ENCODE assay signal across 8 cellular contexts in genomic region chr4:112704991-112705845, GRCh38.
DNase-seq lines count a peak whose midpoint lies in the region; ATAC-seq, FAIRE-seq and TF ChIP-seq lines count a peak whose summit lies in the region.

No MANE protein-coding gene starts in this region.

- H3K27me3 Mint-ChIP-seq in activated CD4-positive, alpha-beta memory T cell treated with anti-CD3 and anti-CD28 coated beads, Interleukin-2, amount 10 ng/mL, durations not matched to agents 7 days and 5 days: peaks cover 49% of the 10 kb centered on the region
- H3K27me3 Mint-ChIP-seq in naive thymus-derived CD8-positive, alpha-beta T cell: peaks cover 35 to 60% (median 55%) of the 10 kb centered on the region in 5 donors

- ATAC-seq in naive thymus-derived CD8-positive, alpha-beta T cell: no peak

- DNase-seq in AG04449 (ENCODE audit: low read depth, low spot score): peak; percentile 12
- peak; percentile 42 for DNase-seq in GM13977 (ENCODE audit: low spot score)
- DNase-seq in HTR-8/SVneo (ENCODE audit: insufficient read length, low spot score): peak; percentile 37
- DNase-seq in activated CD4-positive, alpha-beta memory T cell treated with anti-CD3 and anti-CD28 coated beads, Interleukin-2, amount 10 ng/mL, durations not matched to agents 7 days and 5 days: no peak
- DNase-seq in fibroblast of peridontal ligament (ENCODE audit: extremely low read depth): peak; percentile 43
- peak in 3 of 10 donors; percentile 3 to 14 (median 3) for DNase-seq in naive thymus-derived CD8-positive, alpha-beta T cell
- no peak for DNase-seq in KG1 (lab: John Stamatoyannopoulos, UW)
- DNase-seq in posterior vena cava (ENCODE audit: low spot score): no peak

- H3K4me3 ChIP-seq in AG04449 (ENCODE audit: low read depth, low read length): peak overlapping the region; percentile 38

- TF ChIP-seq CTCF in AG04449 (IDR thresholded peaks at IDR 0.05; ENCODE audit: insufficient read depth, low read length, missing control alignments) (no peak), GM13977 (IDR thresholded peaks at IDR 0.05; ENCODE audit: extremely low read depth, insufficient read depth, missing control alignments) (no peak)

- no peak for FAIRE-seq in HTR-8/SVneo (lab: Jason Lieb, UNC)

- H3K36me3 Mint-ChIP-seq in activated CD4-positive, alpha-beta memory T cell treated with anti-CD3 and anti-CD28 coated beads, Interleukin-2, amount 10 ng/mL, durations not matched to agents 7 days and 5 days (ENCODE audit: low read depth): no peaks in the 10 kb centered on the region
- no peaks in the 10 kb centered on the region for H3K36me3 Mint-ChIP-seq in naive thymus-derived CD8-positive, alpha-beta T cell

- H3K27ac Mint-ChIP-seq in activated CD4-positive, alpha-beta memory T cell treated with anti-CD3 and anti-CD28 coated beads, Interleukin-2, amount 10 ng/mL, durations not matched to agents 7 days and 5 days: no peak overlapping the region
- peak overlapping the region in 1 of 10 donors; percentile 31 for H3K27ac Mint-ChIP-seq in naive thymus-derived CD8-positive, alpha-beta T cell

- in situ Hi-C loops in GM13977 (cut with MboI; ENCODE audit: low pct_unique_long_range_greater_than_20kb, low sequenced_read_pairs, unreplicated experiment): no loop called here

- CTCF ChIA-PET in AG04449 (lab: Yijun Ruan, JAX): no interaction called here
- CTCF ChIA-PET in activated CD4-positive, alpha-beta memory T cell treated with anti-CD3 and anti-CD28 coated beads, Interleukin-2, amount 10 ng/mL, durations not matched to agents 7 days and 5 days (lab: Charles Lee): interaction anchor here (1.0 to 1.2 kb wide), 2 partner anchors 57 to 60 kb away, joined by 3 to 4 read pairs; no protein-coding TSS in a partner anchor

- peak overlapping the region; percentile 73 for H3K4me3 Mint-ChIP-seq in activated CD4-positive, alpha-beta memory T cell treated with anti-CD3 and anti-CD28 coated beads, Interleukin-2, amount 10 ng/mL, durations not matched to agents 7 days and 5 days
- peak overlapping the region; percentile 75 to 90 (median 86) for H3K4me3 Mint-ChIP-seq in naive thymus-derived CD8-positive, alpha-beta T cell

- POLR2A ChIA-PET in AG04449 (lab: Yijun Ruan, JAX): no interaction called here
- POLR2A ChIA-PET in activated CD4-positive, alpha-beta memory T cell treated with anti-CD3 and anti-CD28 coated beads, Interleukin-2, amount 10 ng/mL, durations not matched to agents 7 days and 5 days (lab: Charles Lee): no interaction called here
- POLR2A ChIA-PET in naive thymus-derived CD8-positive, alpha-beta T cell (lab: Charles Lee): no interaction called here

- peaks cover 21% of the 10 kb centered on the region for H3K4me1 Mint-ChIP-seq in activated CD4-positive, alpha-beta memory T cell treated with anti-CD3 and anti-CD28 coated beads, Interleukin-2, amount 10 ng/mL, durations not matched to agents 7 days and 5 days
- peaks cover 11 to 23% (median 20%) of the 10 kb centered on the region in 4 donors for H3K4me1 Mint-ChIP-seq in naive thymus-derived CD8-positive, alpha-beta T cell

- no peaks in the 10 kb centered on the region for H3K9me3 Mint-ChIP-seq in activated CD4-positive, alpha-beta memory T cell treated with anti-CD3 and anti-CD28 coated beads, Interleukin-2, amount 10 ng/mL, durations not matched to agents 7 days and 5 days
- no peaks in the 10 kb centered on the region for H3K9me3 Mint-ChIP-seq in naive thymus-derived CD8-positive, alpha-beta T cell

- intact Hi-C loops in posterior vena cava (cut with DNase I): no loop called here

Comparison
In these comparisons a context has a peak if more than half of its experiments do, and no peak if none do; other contexts are left out.
1. DNase-seq: peak in AG04449 (single experiment), GM13977 (single experiment), HTR-8/SVneo (single experiment) and fibroblast of peridontal ligament (single experiment); none in activated CD4-positive, alpha-beta memory T cell treated with anti-CD3 and anti-CD28 coated beads, Interleukin-2, amount 10 ng/mL, durations not matched to agents 7 days and 5 days (single experiment), KG1 (single experiment) and posterior vena cava (single experiment).